16 cellular contexts compared by ENCODE assay signal in genomic region chr3:65831733-65832425, GRCh38.
A peak's percentile ranks its signal among the peaks of the same experiment; 100 is the strongest.
DNase-seq lines count a peak whose midpoint lies in the region; ATAC-seq, FAIRE-seq and TF ChIP-seq lines count a peak whose summit lies in the region.
"Had no signal": no experiment of that assay in that cellular context is flagged by ENCODE, and none has a peak within 500 bp of the region (broad histone marks: within the 10 kb centered on the region; RNA-seq: fewer than 3 reads in every experiment).

No MANE protein-coding gene starts in this region.

- H3K36me3 ChIP-seq in right atrium auricular region, result no peaks in the 10 kb centered on the region
- no peaks in the 10 kb centered on the region for H3K36me3 ChIP-seq in astrocyte (ENCODE audit: insufficient read depth, low read length)
- H3K36me3 ChIP-seq: gastroesophageal sphincter, ovary had no signal

- ATAC-seq in left cardiac atrium, result peak; percentile 34 to 86
- ATAC-seq in GM18502 (IDR thresholded peaks at IDR 0.05; ENCODE audit: poor library complexity, unreplicated experiment), result no peak
- no peak for ATAC-seq in HG03159 (IDR thresholded peaks at IDR 0.05; ENCODE audit: unreplicated experiment)
- no peak for ATAC-seq in GM18519 (IDR thresholded peaks at IDR 0.05; ENCODE audit: low FRiP score, unreplicated experiment)
- ATAC-seq: gastroesophageal sphincter had no signal

- H3K9ac ChIP-seq in astrocyte (ENCODE audit: low read length), result no peak overlapping the region
- H3K9ac ChIP-seq: KMS-11 had no signal

- H3K9me3 Mint-ChIP-seq in astrocyte (ENCODE audit: unreplicated experiment), result peaks cover 2% of the 10 kb centered on the region
- H3K9me3 Mint-ChIP-seq: activated CD4-positive, alpha-beta memory T cell treated with anti-CD3 and anti-CD28 coated beads for 36 hours had no signal

- H2AFZ ChIP-seq in astrocyte (ENCODE audit: low read depth, low read length), result no peak overlapping the region

- no peak overlapping the region for H3K4me2 ChIP-seq in astrocyte (ENCODE audit: low read length)
- H3K4me2 ChIP-seq: KMS-11 had no signal

- H3K4me3 ChIP-seq in right atrium auricular region (no peak overlapping the region), astrocyte (ENCODE audit: insufficient read depth, low read depth, low read length) (no peak overlapping the region)
- H3K4me3 ChIP-seq: gastroesophageal sphincter, ovary had no signal

- peaks cover 3% of the 10 kb centered on the region for H3K36me3 Mint-ChIP-seq in astrocyte (ENCODE audit: low read depth, unreplicated experiment)
- H3K36me3 Mint-ChIP-seq: activated CD4-positive, alpha-beta memory T cell treated with anti-CD3 and anti-CD28 coated beads for 36 hours had no signal

- H3K4me3 Mint-ChIP-seq in astrocyte (ENCODE audit: unreplicated experiment), result no peak overlapping the region
- H3K4me3 Mint-ChIP-seq: activated CD4-positive, alpha-beta memory T cell treated with anti-CD3 and anti-CD28 coated beads for 36 hours; activated naive CD4-positive, alpha-beta T cell treated with anti-CD3 and anti-CD28 coated beads for 36 hours had no signal

- DNase-seq in left cardiac atrium (no peak), right atrium auricular region (ENCODE audit: low spot score) (no peak), astrocyte (ENCODE audit: low read depth) (peak; percentile 95), iris pigment epithelial cell (ENCODE audit: low read depth) (peak; percentile 86), HT-29 (ENCODE audit: low spot score) (no peak)
- DNase-seq: activated CD4-positive, alpha-beta memory T cell treated with anti-CD3 and anti-CD28 coated beads for 36 hours; activated naive CD4-positive, alpha-beta T cell treated with anti-CD3 and anti-CD28 coated beads for 36 hours; kidney glomerular epithelial cell; ovary; stimulated activated CD4-positive, alpha-beta T cell treated with anti-CD3 and anti-CD28 coated beads, Interleukin-4, amount 100 ng/mL, for 4 hours had no signal

- H3K4me1 Mint-ChIP-seq in astrocyte (ENCODE audit: low read depth, unreplicated experiment), result peaks cover 77% of the 10 kb centered on the region

- intact Hi-C loops in left cardiac atrium (cut with DNase I), result no loop called here

- H3K79me2 ChIP-seq in astrocyte (ENCODE audit: insufficient read depth, low read length), result no peaks in the 10 kb centered on the region

- TF ChIP-seq CTCF in right atrium auricular region (IDR thresholded peaks at IDR 0.05) (no peak), astrocyte (IDR thresholded peaks at IDR 0.05; ENCODE audit: insufficient read depth, low read depth, low read length) (no peak)

- no peak overlapping the region for H3K27ac ChIP-seq in right atrium auricular region
- no peak overlapping the region for H3K27ac ChIP-seq in astrocyte (ENCODE audit: low read depth, low read length)
- H3K27ac ChIP-seq: gastroesophageal sphincter, KMS-11, ovary had no signal

- FAIRE-seq in astrocyte (lab: Jason Lieb, UNC), result peak; percentile 66
- FAIRE-seq: colon had no signal

- peak overlapping the region; percentile 42 for H3K27ac Mint-ChIP-seq in astrocyte (ENCODE audit: unreplicated experiment)
- H3K27ac Mint-ChIP-seq: activated CD4-positive, alpha-beta memory T cell treated with anti-CD3 and anti-CD28 coated beads for 36 hours; activated naive CD4-positive, alpha-beta T cell treated with anti-CD3 and anti-CD28 coated beads for 36 hours had no signal

- H4K20me1 ChIP-seq in astrocyte (ENCODE audit: insufficient read depth, low read length), result no peaks in the 10 kb centered on the region

- H3K27me3 Mint-ChIP-seq in astrocyte (ENCODE audit: low read depth, unreplicated experiment), result no peaks in the 10 kb centered on the region
- H3K27me3 Mint-ChIP-seq: activated CD4-positive, alpha-beta memory T cell treated with anti-CD3 and anti-CD28 coated beads for 36 hours had no signal

- H3K9me3 ChIP-seq in right atrium auricular region (no peaks in the 10 kb centered on the region), astrocyte (ENCODE audit: insufficient read depth, low read depth, low read length) (no peaks in the 10 kb centered on the region)
- H3K9me3 ChIP-seq: gastroesophageal sphincter, ovary had no signal

- H3K27me3 ChIP-seq in right atrium auricular region (no peaks in the 10 kb centered on the region), astrocyte (ENCODE audit: insufficient read depth, low read length) (no peaks in the 10 kb centered on the region)
- H3K27me3 ChIP-seq: gastroesophageal sphincter, ovary had no signal

- H3K4me1 ChIP-seq in right atrium auricular region, result peaks cover 0 to 27% of the 10 kb centered on the region in 2 donors
- peaks cover 33% of the 10 kb centered on the region for H3K4me1 ChIP-seq in astrocyte (ENCODE audit: insufficient read depth, low read length)
- H3K4me1 ChIP-seq: gastroesophageal sphincter had no signal

Comparison
In these comparisons a context has a peak if more than half of its experiments do, and no peak if none do; other contexts are left out.
1. ATAC-seq: peak in left cardiac atrium (2 of 2); none in GM18502 (single experiment), HG03159 (single experiment) and GM18519 (single experiment).
2. DNase-seq: peak in astrocyte (single experiment) and iris pigment epithelial cell (single experiment); none in left cardiac atrium (single experiment), right atrium auricular region (single experiment) and HT-29 (single experiment).